Comparison of ENCODE assay signal across 1 cellular context in the genomic region with DNA sequence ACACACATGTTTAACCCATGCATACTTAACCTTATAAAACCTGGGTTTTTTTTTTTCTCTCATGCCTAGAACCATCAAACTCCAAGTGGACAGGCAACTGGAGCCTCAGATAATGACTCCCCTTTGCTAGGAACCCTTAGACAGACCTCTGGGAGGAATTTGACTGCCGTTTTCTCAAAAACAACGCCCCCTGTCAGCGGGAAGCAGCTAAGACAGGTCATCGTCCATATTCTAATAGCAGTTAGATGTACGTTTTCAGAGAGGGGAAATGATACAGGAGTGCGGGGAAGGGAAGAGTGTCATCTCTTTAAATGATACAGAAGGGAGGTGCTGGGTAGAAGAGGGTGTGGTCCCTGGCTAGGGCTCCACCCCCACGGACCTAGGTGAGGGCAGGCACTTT.
TF ChIP-seq lines count a peak whose summit lies in the region.

No MANE protein-coding gene starts in this region.

TF ChIP-seq in HepG2, 621 proteins besides CTCF, POLR2A, EP300 and RAD21:
- TF ChIP-seq ZNF335 (CRISPR knock-in tag; IDR thresholded peaks at IDR 0.05) (no peak), HMG20A (CRISPR knock-in tag; IDR thresholded peaks at IDR 0.05; ENCODE audit: borderline replicate concordance) (no peak), NR1H2 (CRISPR knock-in tag; IDR thresholded peaks at IDR 0.05; ENCODE audit: borderline replicate concordance, low read depth) (no peak), ZFP90 (CRISPR knock-in tag; IDR thresholded peaks at IDR 0.05; ENCODE audit: borderline replicate concordance) (no peak), AKAP8 (CRISPR knock-in tag; IDR thresholded peaks at IDR 0.05) (no peak), ZBTB38 (CRISPR knock-in tag; IDR thresholded peaks at IDR 0.05) (no peak), TEAD2 (CRISPR knock-in tag; IDR thresholded peaks at IDR 0.05) (no peak), ZNF496 (CRISPR knock-in tag; IDR thresholded peaks at IDR 0.05; ENCODE audit: insufficient replicate concordance) (no peak), THAP7 (CRISPR knock-in tag; IDR thresholded peaks at IDR 0.05) (no peak), ZNF431 (CRISPR knock-in tag; IDR thresholded peaks at IDR 0.05; ENCODE audit: borderline replicate concordance, low read depth) (no peak), HNF1B (CRISPR knock-in tag; IDR thresholded peaks at IDR 0.05) (no peak), ZNF850 (CRISPR knock-in tag; conservative IDR thresholded peaks at IDR 0.05) (no peak), ZNF766 (CRISPR knock-in tag; IDR thresholded peaks at IDR 0.05; ENCODE audit: borderline replicate concordance) (no peak), KDM5B (CRISPR knock-in tag; IDR thresholded peaks at IDR 0.05; ENCODE audit: borderline replicate concordance) (no peak), MAX (IDR thresholded peaks at IDR 0.05) (no peak)
- TF ChIP-seq, protein P1, sequence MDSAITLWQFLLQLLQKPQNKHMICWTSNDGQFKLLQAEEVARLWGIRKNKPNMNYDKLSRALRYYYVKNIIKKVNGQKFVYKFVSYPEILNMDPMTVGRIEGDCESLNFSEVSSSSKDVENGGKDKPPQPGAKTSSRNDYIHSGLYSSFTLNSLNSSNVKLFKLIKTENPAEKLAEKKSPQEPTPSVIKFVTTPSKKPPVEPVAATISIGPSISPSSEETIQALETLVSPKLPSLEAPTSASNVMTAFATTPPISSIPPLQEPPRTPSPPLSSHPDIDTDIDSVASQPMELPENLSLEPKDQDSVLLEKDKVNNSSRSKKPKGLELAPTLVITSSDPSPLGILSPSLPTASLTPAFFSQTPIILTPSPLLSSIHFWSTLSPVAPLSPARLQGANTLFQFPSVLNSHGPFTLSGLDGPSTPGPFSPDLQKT (CRISPR knock-in tag; IDR thresholded peaks at IDR 0.05; ENCODE audit: borderline replicate concordance): no peak
- TF ChIP-seq, protein P2, sequence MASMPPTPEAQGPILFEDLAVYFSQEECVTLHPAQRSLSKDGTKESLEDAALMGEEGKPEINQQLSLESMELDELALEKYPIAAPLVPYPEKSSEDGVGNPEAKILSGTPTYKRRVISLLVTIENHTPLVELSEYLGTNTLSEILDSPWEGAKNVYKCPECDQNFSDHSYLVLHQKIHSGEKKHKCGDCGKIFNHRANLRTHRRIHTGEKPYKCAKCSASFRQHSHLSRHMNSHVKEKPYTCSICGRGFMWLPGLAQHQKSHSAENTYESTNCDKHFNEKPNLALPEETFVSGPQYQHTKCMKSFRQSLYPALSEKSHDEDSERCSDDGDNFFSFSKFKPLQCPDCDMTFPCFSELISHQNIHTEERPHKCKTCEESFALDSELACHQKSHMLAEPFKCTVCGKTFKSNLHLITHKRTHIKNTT (CRISPR knock-in tag; IDR thresholded peaks at IDR 0.05): no peak
